ENCODE assay signal across 7 cellular contexts in the genomic region with DNA sequence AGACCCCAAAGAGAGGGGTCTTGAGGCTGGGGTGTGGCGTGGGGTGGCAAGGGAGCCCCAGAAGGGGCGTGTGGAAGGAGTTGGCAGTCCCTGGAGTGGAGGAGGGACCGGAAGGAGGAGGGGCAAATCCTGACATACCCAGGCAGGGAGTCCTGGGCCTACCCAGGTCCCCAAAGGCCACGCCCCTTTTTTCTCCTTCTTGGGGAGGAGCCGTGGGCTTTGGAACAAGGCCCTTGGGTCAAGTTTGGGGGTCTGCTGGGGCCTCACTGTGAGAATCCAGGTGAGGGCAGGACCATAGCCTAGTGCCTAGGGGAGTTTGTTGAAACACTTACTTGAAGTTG. TPM values are rescaled to one million over a fixed set of nuclear protein-coding genes. Genes with fewer than 3 reads are reported as not detected.
DNase-seq lines count a peak whose midpoint lies in the region; TF ChIP-seq lines count a peak whose summit lies in the region.

No MANE protein-coding gene starts in this region.

- no peaks in the 10 kb centered on the region for H3K36me3 Mint-ChIP-seq in HFFc6 (ENCODE audit: low read depth)

- no peak for TF ChIP-seq EP300 in suprapubic skin (IDR thresholded peaks at IDR 0.05)

- peaks cover 6% of the 10 kb centered on the region for H3K27me3 Mint-ChIP-seq in HFFc6 (ENCODE audit: insufficient read depth)

- DNase-seq in HFFc6 (peak; percentile 27), ascending aorta (ENCODE audit: low spot score in 2 of 2) (peak in 1 of 2 donors; percentile 86), suprapubic skin (ENCODE audit: low spot score in 2 of 2) (peak in 1 of 2 donors; percentile 75), NCI-H2081 (lab: John Stamatoyannopoulos, UW) (no peak), cerebellum (ENCODE audit: low spot score) (no peak), NCI-H2081 treated with DMSO at 0.1 percent for 48 hours (lab: John Stamatoyannopoulos, UW) (no peak)

- H3K4me3 ChIP-seq in ascending aorta (peak overlapping the region; percentile 54 to 74), suprapubic skin (peak overlapping the region; percentile 68)

- intact Hi-C loops in ascending aorta (cut with DNase I): loop anchor here (1.0 to 10.0 kb wide), 9 partner anchors 17 to 625 kb away; partner anchors contain the start of genes CHPF2, FASTK, PRKAG2 and TMUB1

- H3K9me3 ChIP-seq in ascending aorta (no peaks in the 10 kb centered on the region), suprapubic skin (no peaks in the 10 kb centered on the region)

- H3K36me3 ChIP-seq in ascending aorta: no peaks in the 10 kb centered on the region
- no peaks in the 10 kb centered on the region for H3K36me3 ChIP-seq in suprapubic skin

- TF ChIP-seq CTCF in HFFc6 (IDR thresholded peaks at IDR 0.05) (no peak), ascending aorta (IDR thresholded peaks at IDR 0.05) (no peak), suprapubic skin (IDR thresholded peaks at IDR 0.05) (no peak)

- 12% methylated on average over 5 of the region's 5 CpGs for WGBS in suprapubic skin

- TF ChIP-seq POLR2A in suprapubic skin (IDR thresholded peaks at IDR 0.05): no peak

- H3K4me1 ChIP-seq in ascending aorta (peaks cover 36 to 56% of the 10 kb centered on the region in 2 donors), suprapubic skin (peaks cover 80% of the 10 kb centered on the region)

- H3K4me1 Mint-ChIP-seq in HFFc6 (ENCODE audit: low read depth): peaks cover 55% of the 10 kb centered on the region

- H3K27me3 ChIP-seq in ascending aorta (no peaks in the 10 kb centered on the region), layer of hippocampus (ENCODE audit: control insufficient read depth, insufficient read depth, low read length) (no peaks in the 10 kb centered on the region), suprapubic skin (peaks cover 9% of the 10 kb centered on the region)

- H3K27ac ChIP-seq in ascending aorta (peak overlapping the region; percentile 95 to 99), layer of hippocampus (ENCODE audit: low read depth, low read length) (peak overlapping the region; percentile 80), suprapubic skin (peak overlapping the region; percentile 86)

- peak overlapping the region; percentile 95 for H3K4me3 Mint-ChIP-seq in HFFc6

- H3K27ac Mint-ChIP-seq in HFFc6: peak overlapping the region; percentile 85

- no peaks in the 10 kb centered on the region for H3K9me3 Mint-ChIP-seq in HFFc6

RNA-seq across cellular contexts. Expression of gene SMARCD3, which starts 1.2 kb away (rescaled TPM):
- total RNA-seq in HFFc6 (2021; fragmentation: NEBNext Ultra II Directional; extraction: Animal tissue kit (Norgen Biotek cat#: 25700)): 10 to 100 TPM; 28.0 to 32.9 (median 31.2) TPM
- total RNA-seq in ascending aorta: 105 TPM
- 10 to 100 TPM in 2 of 4 donors, 1 to 10 TPM in 2; 9.6 to 15.8 (median 10.9) TPM for total RNA-seq in suprapubic skin
- 76.5 TPM for total RNA-seq in cerebellum

RNA-seq across cellular contexts. Expression of gene CHPF2, which starts 17.4 kb away (rescaled TPM):
- 100 to 1,000 TPM; 125 to 171 (median 138) TPM for total RNA-seq in HFFc6 (2021; fragmentation: NEBNext Ultra II Directional; extraction: Animal tissue kit (Norgen Biotek cat#: 25700))
- total RNA-seq in ascending aorta (40.3 TPM), suprapubic skin (10 to 100 TPM; 21.5 to 28.6 (median 25.4) TPM), cerebellum (14.2 TPM)

RNA-seq across cellular contexts. Expression of gene ABCF2, which starts 22.7 kb away (rescaled TPM):
- total RNA-seq in HFFc6 (2021; fragmentation: NEBNext Ultra II Directional; extraction: Animal tissue kit (Norgen Biotek cat#: 25700)): 10 to 100 TPM; 63.8 to 79.7 (median 67.8) TPM
- total RNA-seq in ascending aorta: 85.3 TPM
- total RNA-seq in suprapubic skin: 10 to 100 TPM; 25.3 to 96.5 (median 40.1) TPM
- 18.9 TPM for total RNA-seq in cerebellum

RNA-seq across cellular contexts. Expression of gene H2BK1, which starts 39.4 kb away (rescaled TPM):
- not detected for total RNA-seq in HFFc6 (2021; fragmentation: NEBNext Ultra II Directional; extraction: Animal tissue kit (Norgen Biotek cat#: 25700))
- not detected for total RNA-seq in ascending aorta
- not detected for total RNA-seq in suprapubic skin
- not detected for total RNA-seq in cerebellum
